ENCODE assay signal across 9 cellular contexts in genomic region chr11:64848779-64849599, GRCh38. TPM values are rescaled to one million over a fixed set of nuclear protein-coding genes. Genes with fewer than 3 reads are reported as not detected.
DNase-seq lines count a peak whose midpoint lies in the region; ATAC-seq and TF ChIP-seq lines count a peak whose summit lies in the region.
"Had no signal": no experiment of that assay in that cellular context is flagged by ENCODE, and none has a peak within 500 bp of the region (broad histone marks: within the 10 kb centered on the region; RNA-seq: fewer than 3 reads in every experiment).

No MANE protein-coding gene starts in this region.

- peak overlapping the region in 4 of 5 donors; percentile 60 to 71 (median 64) for H3K4me3 Mint-ChIP-seq in immature natural killer cell

- H3K27ac Mint-ChIP-seq in immature natural killer cell = peak overlapping the region; percentile 88 to 91 (median 90)

- H3K4me1 Mint-ChIP-seq in immature natural killer cell = peaks cover 75% of the 10 kb centered on the region in 2 donors

- ATAC-seq in SK-N-SH treated with all-trans-retinoic acid at 6 μM for 48 hours = no peak
- no peak for ATAC-seq in GM21723 (IDR thresholded peaks at IDR 0.05; ENCODE audit: unreplicated experiment)

- TF ChIP-seq CTCF in 22Rv1 (IDR thresholded peaks at IDR 0.05) (peak; percentile 23; the same call in 1 of the 2 replicates), GM10266 (IDR thresholded peaks at IDR 0.05; ENCODE audit: control insufficient read depth, insufficient read depth, low read depth, missing control alignments) (peak; percentile 31)

- DNase-seq in GM10266 (ENCODE audit: extremely low spot score) (no peak), RPMI8226 (peak; percentile 98), immature natural killer cell (no peak), posterior vena cava (ENCODE audit: low spot score) (no peak), COR-L47 (lab: John Stamatoyannopoulos, UW) (no peak)
- DNase-seq: retina had no signal

- no peak overlapping the region for H3K27ac ChIP-seq in 22Rv1

- H3K36me3 Mint-ChIP-seq in immature natural killer cell = no peaks in the 10 kb centered on the region

- no peaks in the 10 kb centered on the region for H3K9me3 Mint-ChIP-seq in immature natural killer cell

- H3K27me3 Mint-ChIP-seq in immature natural killer cell (ENCODE audit: low read depth in 3 of 3) = peaks cover 1 to 8% (median 5%) of the 10 kb centered on the region in 3 donors

- intact Hi-C loops in posterior vena cava (cut with DNase I) = loop anchor here in 1 of 2 donors (5.0 kb wide), 1 partner anchor 43 kb away; no protein-coding TSS in a partner anchor

TF ChIP-seq in SK-N-SH treated with all-trans-retinoic acid at 6 μM for 48 hours, 23 proteins besides CTCF, POLR2A, EP300 and RAD21:
- no peak for TF ChIP-seq RARB (CRISPR knock-in tag; IDR thresholded peaks at IDR 0.05)

RNA-seq across cellular contexts. Expression of gene CDC42BPG, which starts 4.5 kb away (rescaled TPM):
- under 1 TPM in 2 of 3 donors, not detected in 1; 0.13 to 0.22 TPM for polyA plus RNA-seq in immature natural killer cell
- under 1 TPM; 0.37 to 0.38 TPM for total RNA-seq in posterior vena cava

RNA-seq across cellular contexts. Expression of gene EHD1, which starts 29.4 kb away (rescaled TPM):
- 100 to 1,000 TPM; 136 to 247 (median 160) TPM for polyA plus RNA-seq in immature natural killer cell
- 100 to 1,000 TPM; 135 to 164 TPM for total RNA-seq in posterior vena cava

RNA-seq across cellular contexts. Expression of gene MEN1, which starts 38.6 kb away (rescaled TPM):
- 10 to 100 TPM; 15.3 to 36.1 (median 27.1) TPM for polyA plus RNA-seq in immature natural killer cell
- total RNA-seq in posterior vena cava = 1 to 10 TPM; 9.2 to 9.4 TPM

RNA-seq across cellular contexts. Expression of gene MAP4K2, which starts 46.0 kb away (rescaled TPM):
- polyA plus RNA-seq in immature natural killer cell = 10 to 100 TPM in 2 of 3 donors, 1 to 10 TPM in 1; 9.2 to 16.4 (median 15.9) TPM
- total RNA-seq in posterior vena cava = 10 to 100 TPM; 13.2 to 14.7 TPM
